In the genomic region with DNA sequence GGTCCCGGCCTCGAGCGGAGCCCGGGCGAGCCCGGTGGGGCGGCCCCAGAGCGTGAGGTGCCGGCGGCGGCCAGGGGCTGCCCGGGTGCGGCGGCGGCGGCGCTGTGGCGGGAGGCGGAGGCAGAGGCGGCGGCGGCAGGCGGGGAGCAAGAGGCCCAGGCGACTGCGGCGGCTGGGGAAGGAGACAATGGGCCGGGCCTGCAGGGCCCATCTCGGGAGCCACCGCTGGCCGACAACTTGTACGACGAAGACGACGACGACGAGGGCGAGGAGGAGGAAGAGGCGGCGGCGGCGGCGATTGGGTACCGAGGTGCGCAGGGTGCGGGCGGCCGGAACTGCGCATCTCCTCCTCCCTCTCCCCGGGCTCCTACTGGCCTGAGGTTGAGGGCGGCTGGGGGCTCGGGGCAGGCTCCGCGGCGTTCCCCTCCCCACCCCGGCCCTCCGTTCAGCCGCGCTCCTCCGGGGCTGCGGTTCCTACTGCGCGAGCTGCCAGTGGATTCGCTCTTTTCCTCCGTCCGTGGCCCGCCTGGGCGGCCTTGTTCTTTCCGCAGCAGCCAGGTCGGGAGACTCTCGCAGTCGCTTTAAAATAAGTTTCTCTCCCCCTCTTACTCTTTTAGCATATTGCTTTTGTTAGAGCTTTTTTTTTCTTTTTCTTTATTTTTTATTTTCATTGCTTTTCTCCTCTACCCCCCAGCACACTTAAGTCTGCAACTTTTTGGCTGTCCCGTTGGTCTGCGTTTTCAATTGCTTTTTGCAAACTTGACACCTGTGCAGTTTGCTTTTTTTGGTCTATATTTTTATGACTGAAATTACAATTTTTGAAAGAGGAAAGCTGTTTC, we compare ENCODE assay signal across 1 cellular context.
TF ChIP-seq lines count a peak whose summit lies in the region.

No MANE protein-coding gene starts in this region.

TF ChIP-seq in HEK293, 187 proteins besides CTCF, POLR2A, EP300 and RAD21 (continued from another document and continues in another):
- no peak for TF ChIP-seq ZNF416 (tag by site-specific recombination; IDR thresholded peaks at IDR 0.05)
- TF ChIP-seq ZNF132 (tag by site-specific recombination; IDR thresholded peaks at IDR 0.05; ENCODE audit: borderline replicate concordance): no peak
- TF ChIP-seq, protein P1, sequence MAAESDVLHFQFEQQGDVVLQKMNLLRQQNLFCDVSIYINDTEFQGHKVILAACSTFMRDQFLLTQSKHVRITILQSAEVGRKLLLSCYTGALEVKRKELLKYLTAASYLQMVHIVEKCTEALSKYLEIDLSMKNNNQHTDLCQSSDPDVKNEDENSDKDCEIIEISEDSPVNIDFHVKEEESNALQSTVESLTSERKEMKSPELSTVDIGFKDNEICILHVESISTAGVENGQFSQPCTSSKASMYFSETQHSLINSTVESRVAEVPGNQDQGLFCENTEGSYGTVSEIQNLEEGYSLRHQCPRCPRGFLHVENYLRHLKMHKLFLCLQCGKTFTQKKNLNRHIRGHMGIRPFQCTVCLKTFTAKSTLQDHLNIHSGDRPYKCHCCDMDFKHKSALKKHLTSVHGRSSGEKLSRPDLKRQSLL (tag by site-specific recombination; IDR thresholded peaks at IDR 0.05): no peak
- peak; percentile 72; the same call in 1 of the 2 replicates for TF ChIP-seq ZNF660 (tag by site-specific recombination; IDR thresholded peaks at IDR 0.05)
- no peak for TF ChIP-seq KLF7 (tag by site-specific recombination; IDR thresholded peaks at IDR 0.05; ENCODE audit: borderline replicate concordance)
- 0 out of 2 replicates have a peak, but pooled peaks have one; percentile 56 for TF ChIP-seq ZBTB1 (tag by site-specific recombination; IDR thresholded peaks at IDR 0.05)
- no peak for TF ChIP-seq ZNF174 (tag by site-specific recombination; IDR thresholded peaks at IDR 0.05)
- TF ChIP-seq ZNF514 (tag by site-specific recombination; IDR thresholded peaks at IDR 0.05): no peak
- no peak for TF ChIP-seq ZNF391 (tag by site-specific recombination; IDR thresholded peaks at IDR 0.05; ENCODE audit: borderline replicate concordance, low read depth)
- TF ChIP-seq, protein P2, sequence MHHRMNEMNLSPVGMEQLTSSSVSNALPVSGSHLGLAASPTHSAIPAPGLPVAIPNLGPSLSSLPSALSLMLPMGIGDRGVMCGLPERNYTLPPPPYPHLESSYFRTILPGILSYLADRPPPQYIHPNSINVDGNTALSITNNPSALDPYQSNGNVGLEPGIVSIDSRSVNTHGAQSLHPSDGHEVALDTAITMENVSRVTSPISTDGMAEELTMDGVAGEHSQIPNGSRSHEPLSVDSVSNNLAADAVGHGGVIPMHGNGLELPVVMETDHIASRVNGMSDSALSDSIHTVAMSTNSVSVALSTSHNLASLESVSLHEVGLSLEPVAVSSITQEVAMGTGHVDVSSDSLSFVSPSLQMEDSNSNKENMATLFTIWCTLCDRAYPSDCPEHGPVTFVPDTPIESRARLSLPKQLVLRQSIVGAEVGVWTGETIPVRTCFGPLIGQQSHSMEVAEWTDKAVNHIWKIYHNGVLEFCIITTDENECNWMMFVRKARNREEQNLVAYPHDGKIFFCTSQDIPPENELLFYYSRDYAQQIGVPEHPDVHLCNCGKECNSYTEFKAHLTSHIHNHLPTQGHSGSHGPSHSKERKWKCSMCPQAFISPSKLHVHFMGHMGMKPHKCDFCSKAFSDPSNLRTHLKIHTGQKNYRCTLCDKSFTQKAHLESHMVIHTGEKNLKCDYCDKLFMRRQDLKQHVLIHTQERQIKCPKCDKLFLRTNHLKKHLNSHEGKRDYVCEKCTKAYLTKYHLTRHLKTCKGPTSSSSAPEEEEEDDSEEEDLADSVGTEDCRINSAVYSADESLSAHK (tag by site-specific recombination; IDR thresholded peaks at IDR 0.05): no peak
- no peak for TF ChIP-seq ZNF121 (tag by site-specific recombination; IDR thresholded peaks at IDR 0.05)
- no peak for TF ChIP-seq ZNF155 (tag by site-specific recombination; IDR thresholded peaks at IDR 0.05)
- peak; percentile 51 for TF ChIP-seq KLF1 (tag by site-specific recombination; IDR thresholded peaks at IDR 0.05)
- TF ChIP-seq ZNF341 (tag by site-specific recombination; IDR thresholded peaks at IDR 0.05; ENCODE audit: low read depth): peak; percentile 86
- TF ChIP-seq ZNF366 (tag by site-specific recombination; conservative IDR thresholded peaks at IDR 0.05): peak; percentile 45; the same call in 1 of the 2 replicates
- no peak for TF ChIP-seq ZNF510 (tag by site-specific recombination; IDR thresholded peaks at IDR 0.05; ENCODE audit: insufficient replicate concordance)
- no peak for TF ChIP-seq ZNF843 (tag by site-specific recombination; IDR thresholded peaks at IDR 0.05)
- no peak for TF ChIP-seq ZNF785 (tag by site-specific recombination; IDR thresholded peaks at IDR 0.05)
- TF ChIP-seq, protein P3, sequence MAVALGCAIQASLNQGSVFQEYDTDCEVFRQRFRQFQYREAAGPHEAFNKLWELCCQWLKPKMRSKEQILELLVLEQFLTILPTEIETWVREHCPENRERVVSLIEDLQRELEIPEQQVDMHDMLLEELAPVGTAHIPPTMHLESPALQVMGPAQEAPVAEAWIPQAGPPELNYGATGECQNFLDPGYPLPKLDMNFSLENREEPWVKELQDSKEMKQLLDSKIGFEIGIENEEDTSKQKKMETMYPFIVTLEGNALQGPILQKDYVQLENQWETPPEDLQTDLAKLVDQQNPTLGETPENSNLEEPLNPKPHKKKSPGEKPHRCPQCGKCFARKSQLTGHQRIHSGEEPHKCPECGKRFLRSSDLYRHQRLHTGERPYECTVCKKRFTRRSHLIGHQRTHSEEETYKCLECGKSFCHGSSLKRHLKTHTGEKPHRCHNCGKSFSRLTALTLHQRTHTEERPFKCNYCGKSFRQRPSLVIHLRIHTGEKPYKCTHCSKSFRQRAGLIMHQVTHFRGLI (tag by site-specific recombination; IDR thresholded peaks at IDR 0.05): no peak; the same call in 1 of the 2 replicates
- TF ChIP-seq, protein P4, sequence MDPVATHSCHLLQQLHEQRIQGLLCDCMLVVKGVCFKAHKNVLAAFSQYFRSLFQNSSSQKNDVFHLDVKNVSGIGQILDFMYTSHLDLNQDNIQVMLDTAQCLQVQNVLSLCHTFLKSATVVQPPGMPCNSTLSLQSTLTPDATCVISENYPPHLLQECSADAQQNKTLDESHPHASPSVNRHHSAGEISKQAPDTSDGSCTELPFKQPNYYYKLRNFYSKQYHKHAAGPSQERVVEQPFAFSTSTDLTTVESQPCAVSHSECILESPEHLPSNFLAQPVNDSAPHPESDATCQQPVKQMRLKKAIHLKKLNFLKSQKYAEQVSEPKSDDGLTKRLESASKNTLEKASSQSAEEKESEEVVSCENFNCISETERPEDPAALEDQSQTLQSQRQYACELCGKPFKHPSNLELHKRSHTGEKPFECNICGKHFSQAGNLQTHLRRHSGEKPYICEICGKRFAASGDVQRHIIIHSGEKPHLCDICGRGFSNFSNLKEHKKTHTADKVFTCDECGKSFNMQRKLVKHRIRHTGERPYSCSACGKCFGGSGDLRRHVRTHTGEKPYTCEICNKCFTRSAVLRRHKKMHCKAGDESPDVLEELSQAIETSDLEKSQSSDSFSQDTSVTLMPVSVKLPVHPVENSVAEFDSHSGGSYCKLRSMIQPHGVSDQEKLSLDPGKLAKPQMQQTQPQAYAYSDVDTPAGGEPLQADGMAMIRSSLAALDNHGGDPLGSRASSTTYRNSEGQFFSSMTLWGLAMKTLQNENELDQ (tag by site-specific recombination; IDR thresholded peaks at IDR 0.05; ENCODE audit: low read depth): no peak
- TF ChIP-seq FEZF1 (tag by site-specific recombination; IDR thresholded peaks at IDR 0.05): no peak
- TF ChIP-seq SCRT2 (tag by site-specific recombination; IDR thresholded peaks at IDR 0.05): no peak
- no peak for TF ChIP-seq RBAK (tag by site-specific recombination; IDR thresholded peaks at IDR 0.05)
- TF ChIP-seq SP3 (tag by site-specific recombination; IDR thresholded peaks at IDR 0.05): peak; percentile 74
- TF ChIP-seq ZNF473 (tag by site-specific recombination; IDR thresholded peaks at IDR 0.05): no peak
- TF ChIP-seq ZNF776 (tag by site-specific recombination; IDR thresholded peaks at IDR 0.05; ENCODE audit: borderline replicate concordance): no peak
- no peak for TF ChIP-seq SALL2 (tag by site-specific recombination; IDR thresholded peaks at IDR 0.05; ENCODE audit: borderline replicate concordance)
- peak; percentile 62; the same call in 1 of the 2 replicates for TF ChIP-seq ZNF335 (tag by site-specific recombination; conservative IDR thresholded peaks at IDR 0.05)
- TF ChIP-seq ZFHX2 (tag by site-specific recombination; conservative IDR thresholded peaks at IDR 0.05): peak; percentile 5; the same call in 1 of the 2 replicates
- TF ChIP-seq ZNF626 (tag by site-specific recombination; IDR thresholded peaks at IDR 0.05): no peak
- no peak for TF ChIP-seq ZNF24 (tag by site-specific recombination; IDR thresholded peaks at IDR 0.05)
- no peak for TF ChIP-seq ZNF76 (tag by site-specific recombination; IDR thresholded peaks at IDR 0.05; ENCODE audit: borderline replicate concordance, low read depth)
- peak; percentile 80 for TF ChIP-seq ZFP37 (tag by site-specific recombination; IDR thresholded peaks at IDR 0.05)
- TF ChIP-seq ZNF544 (tag by site-specific recombination; IDR thresholded peaks at IDR 0.05): no peak
- TF ChIP-seq, protein P5, sequence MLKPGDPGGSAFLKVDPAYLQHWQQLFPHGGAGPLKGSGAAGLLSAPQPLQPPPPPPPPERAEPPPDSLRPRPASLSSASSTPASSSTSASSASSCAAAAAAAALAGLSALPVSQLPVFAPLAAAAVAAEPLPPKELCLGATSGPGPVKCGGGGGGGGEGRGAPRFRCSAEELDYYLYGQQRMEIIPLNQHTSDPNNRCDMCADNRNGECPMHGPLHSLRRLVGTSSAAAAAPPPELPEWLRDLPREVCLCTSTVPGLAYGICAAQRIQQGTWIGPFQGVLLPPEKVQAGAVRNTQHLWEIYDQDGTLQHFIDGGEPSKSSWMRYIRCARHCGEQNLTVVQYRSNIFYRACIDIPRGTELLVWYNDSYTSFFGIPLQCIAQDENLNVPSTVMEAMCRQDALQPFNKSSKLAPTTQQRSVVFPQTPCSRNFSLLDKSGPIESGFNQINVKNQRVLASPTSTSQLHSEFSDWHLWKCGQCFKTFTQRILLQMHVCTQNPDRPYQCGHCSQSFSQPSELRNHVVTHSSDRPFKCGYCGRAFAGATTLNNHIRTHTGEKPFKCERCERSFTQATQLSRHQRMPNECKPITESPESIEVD (tag by site-specific recombination; IDR thresholded peaks at IDR 0.05): no peak
- TF ChIP-seq, protein P6, sequence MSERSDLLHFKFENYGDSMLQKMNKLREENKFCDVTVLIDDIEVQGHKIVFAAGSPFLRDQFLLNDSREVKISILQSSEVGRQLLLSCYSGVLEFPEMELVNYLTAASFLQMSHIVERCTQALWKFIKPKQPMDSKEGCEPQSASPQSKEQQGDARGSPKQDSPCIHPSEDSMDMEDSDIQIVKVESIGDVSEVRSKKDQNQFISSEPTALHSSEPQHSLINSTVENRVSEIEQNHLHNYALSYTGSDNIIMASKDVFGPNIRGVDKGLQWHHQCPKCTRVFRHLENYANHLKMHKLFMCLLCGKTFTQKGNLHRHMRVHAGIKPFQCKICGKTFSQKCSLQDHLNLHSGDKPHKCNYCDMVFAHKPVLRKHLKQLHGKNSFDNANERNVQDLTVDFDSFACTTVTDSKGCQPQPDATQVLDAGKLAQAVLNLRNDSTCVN (tag by site-specific recombination; optimal IDR thresholded peaks at IDR 0.05): peak; percentile 78
- no peak for TF ChIP-seq TCF7L2 (IDR thresholded peaks at IDR 0.05; ENCODE audit: borderline replicate concordance, low read depth, low read length)
- no peak for TF ChIP-seq ZFP3 (tag by site-specific recombination; IDR thresholded peaks at IDR 0.05; ENCODE audit: low read depth)
- no peak for TF ChIP-seq ZSCAN23 (tag by site-specific recombination; IDR thresholded peaks at IDR 0.05)
- no peak for TF ChIP-seq ZNF555 (tag by site-specific recombination; conservative IDR thresholded peaks at IDR 0.05)
- TF ChIP-seq, protein P7, sequence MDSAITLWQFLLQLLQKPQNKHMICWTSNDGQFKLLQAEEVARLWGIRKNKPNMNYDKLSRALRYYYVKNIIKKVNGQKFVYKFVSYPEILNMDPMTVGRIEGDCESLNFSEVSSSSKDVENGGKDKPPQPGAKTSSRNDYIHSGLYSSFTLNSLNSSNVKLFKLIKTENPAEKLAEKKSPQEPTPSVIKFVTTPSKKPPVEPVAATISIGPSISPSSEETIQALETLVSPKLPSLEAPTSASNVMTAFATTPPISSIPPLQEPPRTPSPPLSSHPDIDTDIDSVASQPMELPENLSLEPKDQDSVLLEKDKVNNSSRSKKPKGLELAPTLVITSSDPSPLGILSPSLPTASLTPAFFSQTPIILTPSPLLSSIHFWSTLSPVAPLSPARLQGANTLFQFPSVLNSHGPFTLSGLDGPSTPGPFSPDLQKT (IDR thresholded peaks at IDR 0.05; ENCODE audit: borderline replicate concordance, low read depth, low read length): no peak
- TF ChIP-seq, protein P8, sequence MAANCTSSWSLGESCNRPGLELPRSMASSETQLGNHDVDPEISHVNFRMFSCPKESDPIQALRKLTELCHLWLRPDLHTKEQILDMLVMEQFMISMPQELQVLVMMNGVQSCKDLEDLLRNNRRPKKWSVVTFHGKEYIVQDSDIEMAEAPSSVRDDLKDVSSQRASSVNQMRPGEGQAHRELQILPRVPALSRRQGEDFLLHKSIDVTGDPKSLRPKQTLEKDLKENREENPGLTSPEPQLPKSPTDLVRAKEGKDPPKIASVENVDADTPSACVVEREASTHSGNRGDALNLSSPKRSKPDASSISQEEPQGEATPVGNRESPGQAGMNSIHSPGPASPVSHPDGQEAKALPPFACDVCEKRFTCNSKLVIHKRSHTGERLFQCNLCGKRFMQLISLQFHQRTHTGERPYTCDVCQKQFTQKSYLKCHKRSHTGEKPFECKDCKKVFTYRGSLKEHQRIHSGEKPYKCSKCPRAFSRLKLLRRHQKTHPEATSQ (tag by site-specific recombination; IDR thresholded peaks at IDR 0.05): no peak
- TF ChIP-seq HOXD13 (CRISPR knock-in tag; IDR thresholded peaks at IDR 0.05; ENCODE audit: borderline replicate concordance): 0 out of 2 replicates have a peak, but pooled peaks have one; percentile 38
- TF ChIP-seq ZNF664 (tag by site-specific recombination; IDR thresholded peaks at IDR 0.05): no peak
- TF ChIP-seq, protein P9, sequence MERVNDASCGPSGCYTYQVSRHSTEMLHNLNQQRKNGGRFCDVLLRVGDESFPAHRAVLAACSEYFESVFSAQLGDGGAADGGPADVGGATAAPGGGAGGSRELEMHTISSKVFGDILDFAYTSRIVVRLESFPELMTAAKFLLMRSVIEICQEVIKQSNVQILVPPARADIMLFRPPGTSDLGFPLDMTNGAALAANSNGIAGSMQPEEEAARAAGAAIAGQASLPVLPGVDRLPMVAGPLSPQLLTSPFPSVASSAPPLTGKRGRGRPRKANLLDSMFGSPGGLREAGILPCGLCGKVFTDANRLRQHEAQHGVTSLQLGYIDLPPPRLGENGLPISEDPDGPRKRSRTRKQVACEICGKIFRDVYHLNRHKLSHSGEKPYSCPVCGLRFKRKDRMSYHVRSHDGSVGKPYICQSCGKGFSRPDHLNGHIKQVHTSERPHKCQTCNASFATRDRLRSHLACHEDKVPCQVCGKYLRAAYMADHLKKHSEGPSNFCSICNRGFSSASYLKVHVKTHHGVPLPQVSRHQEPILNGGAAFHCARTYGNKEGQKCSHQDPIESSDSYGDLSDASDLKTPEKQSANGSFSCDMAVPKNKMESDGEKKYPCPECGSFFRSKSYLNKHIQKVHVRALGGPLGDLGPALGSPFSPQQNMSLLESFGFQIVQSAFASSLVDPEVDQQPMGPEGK (tag by site-specific recombination; IDR thresholded peaks at IDR 0.05): peak; percentile 92
